ENCODE assay signal across 8 cellular contexts in the genomic region with DNA sequence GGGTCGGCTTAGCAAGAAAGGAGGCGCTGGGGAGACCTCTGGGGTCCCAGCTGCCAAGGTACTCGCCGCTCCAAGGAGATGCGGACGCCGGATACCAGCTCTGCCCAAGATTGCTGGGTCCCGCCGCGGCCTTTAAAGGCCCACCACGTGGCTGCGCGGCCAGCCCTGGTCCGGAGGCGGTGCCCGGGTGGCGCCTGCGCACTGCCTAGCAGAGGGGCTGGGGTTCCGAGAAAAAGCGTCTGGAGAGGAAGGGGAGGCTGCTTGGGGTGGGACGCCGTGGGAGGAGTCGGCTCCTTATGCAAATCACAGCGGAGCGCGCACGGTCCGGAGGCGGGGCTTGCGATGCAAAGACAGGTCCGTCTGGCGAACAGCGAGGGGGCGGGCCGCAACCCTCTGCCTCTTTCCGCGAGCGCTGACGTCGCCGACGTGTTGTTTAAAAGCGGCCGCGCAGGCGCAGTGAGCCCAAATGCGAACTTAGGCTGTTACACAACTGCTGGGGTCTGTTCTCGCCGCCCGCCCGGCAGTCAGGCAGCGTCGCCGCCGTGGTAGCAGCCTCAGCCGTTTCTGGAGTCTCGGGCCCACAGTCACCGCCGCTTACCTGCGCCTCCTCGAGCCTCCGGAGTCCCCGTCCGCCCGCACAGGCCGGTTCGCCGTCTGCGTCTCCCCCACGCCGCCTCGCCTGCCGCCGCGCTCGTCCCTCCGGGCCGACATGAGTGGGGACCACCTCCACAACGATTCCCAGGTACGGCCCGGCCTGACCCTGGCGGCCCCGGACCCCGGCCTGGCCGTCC. TPM values are rescaled to one million over a fixed set of nuclear protein-coding genes. Genes with fewer than 3 reads are reported as not detected.
A peak's percentile ranks its signal among the peaks of the same experiment; 100 is the strongest.
DNase-seq lines count a peak whose midpoint lies in the region; ATAC-seq and TF ChIP-seq lines count a peak whose summit lies in the region.

A gene (plus strand): TSS at position 464 of the 791 bp plus-strand sequence. CDS start 246 bp downstream, at position 710.

- H3K27ac ChIP-seq in SK-N-MC (peak within 1 kb of the TSS; percentile 65), gastroesophageal sphincter (peak within 1 kb of the TSS; percentile 89 to 99 (median 98))

- peak; percentile 93 for DNase-seq in GM04503 (ENCODE audit: low read depth)
- peak; percentile 100 for DNase-seq in HFFc6
- DNase-seq in NB4 (ENCODE audit: low read depth) = peak; percentile 100
- peak; percentile 98 for DNase-seq in SK-N-MC (ENCODE audit: low read depth, low spot score)
- DNase-seq in activated naive CD4-positive, alpha-beta T cell treated with anti-CD3 and anti-CD28 coated beads, Interleukin-2, amount 10 ng/mL, durations not matched to agents 7 days and 5 days = peak; percentile 100
- peak; percentile 99 for DNase-seq in non-pigmented ciliary epithelial cell (ENCODE audit: low read depth)
- DNase-seq in superior temporal gyrus (ENCODE audit: extremely low spot score) = peak; percentile 99

- CTCF ChIA-PET in activated naive CD4-positive, alpha-beta T cell treated with anti-CD3 and anti-CD28 coated beads, Interleukin-2, amount 10 ng/mL, durations not matched to agents 7 days and 5 days (lab: Charles Lee) = interaction anchor here (1.5 to 3.9 kb wide), 2 partner anchors 37 kb away, joined by 12 to 19 read pairs; no protein-coding TSS in a partner anchor

- 0% methylated on average over 8 to 14 of the region's 85 CpGs for WGBS in gastroesophageal sphincter (ENCODE audit: low coverage in 1 of 2), 2 donors

- no peaks in the 10 kb centered on the region for H3K9me3 Mint-ChIP-seq in HFFc6
- H3K9me3 Mint-ChIP-seq in activated naive CD4-positive, alpha-beta T cell treated with anti-CD3 and anti-CD28 coated beads, Interleukin-2, amount 10 ng/mL, durations not matched to agents 7 days and 5 days = no peaks in the 10 kb centered on the region

- TF ChIP-seq POLR2A in NB4 (IDR thresholded peaks at IDR 0.05; ENCODE audit: extremely low read depth, insufficient read length) = peak; percentile 87
- peak; percentile 98 to 99 for TF ChIP-seq POLR2A in gastroesophageal sphincter (IDR thresholded peaks at IDR 0.05)

- H3K4me3 Mint-ChIP-seq in HFFc6 = peak within 1 kb of the TSS; percentile 91
- peak within 1 kb of the TSS; percentile 82 for H3K4me3 Mint-ChIP-seq in activated naive CD4-positive, alpha-beta T cell treated with anti-CD3 and anti-CD28 coated beads, Interleukin-2, amount 10 ng/mL, durations not matched to agents 7 days and 5 days

- H3K36me3 ChIP-seq in SK-N-MC (ENCODE audit: insufficient read depth, low read length) (peaks cover 28% of the 10 kb centered on the region), gastroesophageal sphincter (no peaks in the 10 kb centered on the region)

- peak within 1 kb of the TSS; percentile 97 for H3K27ac Mint-ChIP-seq in HFFc6
- peak within 1 kb of the TSS; percentile 96 for H3K27ac Mint-ChIP-seq in activated naive CD4-positive, alpha-beta T cell treated with anti-CD3 and anti-CD28 coated beads, Interleukin-2, amount 10 ng/mL, durations not matched to agents 7 days and 5 days

- no peak for TF ChIP-seq EP300 in gastroesophageal sphincter (IDR thresholded peaks at IDR 0.05)

- peaks cover 6 to 46% (median 8%) of the 10 kb centered on the region in 3 donors for H3K4me1 ChIP-seq in gastroesophageal sphincter

- H3K4me3 ChIP-seq in NB4 (ENCODE audit: low read depth, low read length) (peak within 1 kb of the TSS; percentile 88), SK-N-MC (peak within 1 kb of the TSS; percentile 82), gastroesophageal sphincter (peak within 1 kb of the TSS; percentile 89 to 95)

- H3K9me3 ChIP-seq in SK-N-MC (ENCODE audit: low read depth, low read length) = no peaks in the 10 kb centered on the region
- no peaks in the 10 kb centered on the region for H3K9me3 ChIP-seq in gastroesophageal sphincter

- H3K9ac ChIP-seq in SK-N-MC (ENCODE audit: insufficient read length) = peak within 1 kb of the TSS; percentile 97

- H3K27me3 Mint-ChIP-seq in HFFc6 (ENCODE audit: insufficient read depth) = no peaks in the 10 kb centered on the region
- H3K27me3 Mint-ChIP-seq in activated naive CD4-positive, alpha-beta T cell treated with anti-CD3 and anti-CD28 coated beads, Interleukin-2, amount 10 ng/mL, durations not matched to agents 7 days and 5 days = peaks cover 6% of the 10 kb centered on the region

- H3K36me3 Mint-ChIP-seq in HFFc6 (ENCODE audit: low read depth) = peaks cover 37% of the 10 kb centered on the region
- peaks cover 38% of the 10 kb centered on the region for H3K36me3 Mint-ChIP-seq in activated naive CD4-positive, alpha-beta T cell treated with anti-CD3 and anti-CD28 coated beads, Interleukin-2, amount 10 ng/mL, durations not matched to agents 7 days and 5 days

- peak; percentile 98 for ATAC-seq in gastroesophageal sphincter

- no peaks in the 10 kb centered on the region for H3K27me3 ChIP-seq in gastroesophageal sphincter

- TF ChIP-seq CTCF in HFFc6 (IDR thresholded peaks at IDR 0.05) (peak; percentile 29), NB4 (IDR thresholded peaks at IDR 0.05; ENCODE audit: low read depth, low read length) (no peak), gastroesophageal sphincter (IDR thresholded peaks at IDR 0.05) (peak in 1 of 4 experiments; percentile 10)

- peaks cover 50% of the 10 kb centered on the region for H3K4me1 Mint-ChIP-seq in HFFc6 (ENCODE audit: low read depth)
- peaks cover 48% of the 10 kb centered on the region for H3K4me1 Mint-ChIP-seq in activated naive CD4-positive, alpha-beta T cell treated with anti-CD3 and anti-CD28 coated beads, Interleukin-2, amount 10 ng/mL, durations not matched to agents 7 days and 5 days

RNA-seq across cellular contexts. Expression of the gene that starts here (rescaled TPM):
- 10 to 100 TPM; 62.1 to 77.0 (median 73.0) TPM for total RNA-seq in HFFc6 (2021; fragmentation: NEBNext Ultra II Directional; extraction: Animal tissue kit (Norgen Biotek cat#: 25700))
- 10 to 100 TPM; 22.0 to 31.6 (median 28.8) TPM for total RNA-seq in gastroesophageal sphincter

Comparison
In these comparisons a context has a peak if more than half of its experiments do, and no peak if none do; other contexts are left out.
1. Peak in every context shown above with its lines: DNase-seq, ATAC-seq, H3K4me3 ChIP-seq and H3K27ac ChIP-seq.